8 cellular contexts compared by ENCODE assay signal in genomic region chr20:46400828-46401477, GRCh38. TPM values are rescaled to one million over a fixed set of nuclear protein-coding genes. Genes with fewer than 3 reads are reported as not detected.
DNase-seq lines count a peak whose midpoint lies in the region; ATAC-seq and TF ChIP-seq lines count a peak whose summit lies in the region.

No MANE protein-coding gene starts in this region.

- H3K9me3 Mint-ChIP-seq in activated T-cell treated with anti-CD3 and anti-CD28 coated beads, Interleukin-2, amount 50 U/mL, for 4 hours, result no peaks in the 10 kb centered on the region

- H3K36me3 ChIP-seq in left ventricle myocardium inferior (peaks cover 13% of the 10 kb centered on the region), stomach (peaks cover 4 to 22% (median 15%) of the 10 kb centered on the region in 4 donors)

- TF ChIP-seq EP300 in stomach (IDR thresholded peaks at IDR 0.05), result no peak

- peaks cover 93% of the 10 kb centered on the region for H3K4me1 ChIP-seq in left ventricle myocardium inferior
- peaks cover 69 to 90% (median 72%) of the 10 kb centered on the region in 4 donors for H3K4me1 ChIP-seq in stomach

- H3K27me3 ChIP-seq in left ventricle myocardium inferior (ENCODE audit: low read depth) (no peaks in the 10 kb centered on the region), stomach (no peaks in the 10 kb centered on the region)

- H3K9me3 ChIP-seq in left ventricle myocardium inferior (replicated peaks) (no peaks in the 10 kb centered on the region), stomach (no peaks in the 10 kb centered on the region)

- no peaks in the 10 kb centered on the region for H3K27me3 Mint-ChIP-seq in activated T-cell treated with anti-CD3 and anti-CD28 coated beads, Interleukin-2, amount 50 U/mL, for 4 hours (ENCODE audit: low read depth)

- H3K4me1 Mint-ChIP-seq in activated T-cell treated with anti-CD3 and anti-CD28 coated beads, Interleukin-2, amount 50 U/mL, for 4 hours (ENCODE audit: low read depth), result peaks cover 75% of the 10 kb centered on the region

- ATAC-seq in activated T-cell treated with anti-CD3 and anti-CD28 coated beads, Interleukin-2, amount 50 U/mL, for 4 hours, result peak; percentile 83 to 89

- DNase-seq in activated gamma-delta T cell treated with Interleukin-2 at 50 U/mL for 16 hours (peak; percentile 21), activated gamma-delta T cell (lab: John Stamatoyannopoulos, UW) (no peak), left ventricle myocardium inferior (no peak), stomach (no peak), NCI-H1105 (lab: John Stamatoyannopoulos, UW) (no peak), HT-29 (ENCODE audit: low spot score) (no peak), posterior vena cava (ENCODE audit: low spot score) (no peak)
- no peak for DNase-seq in activated T-cell treated with anti-CD3 and anti-CD28 coated beads, Interleukin-2, amount 50 U/mL, for 4 hours

- TF ChIP-seq CTCF in left ventricle myocardium inferior (IDR thresholded peaks at IDR 0.05; ENCODE audit: borderline replicate concordance) (no peak), stomach (IDR thresholded peaks at IDR 0.05) (no peak)

- peak overlapping the region; percentile 83 for H3K27ac ChIP-seq in left ventricle myocardium inferior (replicated peaks)
- H3K27ac ChIP-seq in stomach, result peak overlapping the region; percentile 60 to 87 (median 78)

- peaks cover 16% of the 10 kb centered on the region for H3K36me3 Mint-ChIP-seq in activated T-cell treated with anti-CD3 and anti-CD28 coated beads, Interleukin-2, amount 50 U/mL, for 4 hours (ENCODE audit: insufficient read depth)

- no peak for TF ChIP-seq POLR2A in stomach (IDR thresholded peaks at IDR 0.05)

- H3K4me3 Mint-ChIP-seq in activated T-cell treated with anti-CD3 and anti-CD28 coated beads, Interleukin-2, amount 50 U/mL, for 4 hours, result peak overlapping the region; percentile 66

- intact Hi-C loops in left ventricle myocardium inferior (cut with micrococcal nuclease), result no loop called here
- intact Hi-C loops in stomach (cut with DNase I; ENCODE audit: low total_unique reads), result no loop called here
- intact Hi-C loops in posterior vena cava (cut with DNase I), result no loop called here

- H3K4me3 ChIP-seq in left ventricle myocardium inferior (peak overlapping the region; percentile 44), stomach (peak overlapping the region in 2 of 4 donors; percentile 3 to 7)

- WGBS in stomach, 5 donors, result 4 to 19% (median 6%) methylated on average over 6 of the region's 6 CpGs

RNA-seq across cellular contexts. Expression of gene ELMO2, which starts 5.5 kb away (rescaled TPM):
- total RNA-seq in activated T-cell treated with anti-CD3 and anti-CD28 coated beads, Interleukin-2, amount 50 U/mL, for 4 hours, result 10 to 100 TPM; 31.6 to 46.4 (median 42.6) TPM
- total RNA-seq in left ventricle myocardium inferior (28.5 TPM), stomach (10 to 100 TPM in 4 of 5 donors, 1 to 10 TPM in 1; 9.9 to 37.7 (median 25.0) TPM), posterior vena cava (10 to 100 TPM; 43.6 to 48.9 TPM)
- polyA plus RNA-seq in stomach, result 10 to 100 TPM; 12.9 to 22.6 (median 18.0) TPM
- total RNA-seq in HT-29 (2014; rRNA removed; shearing (Covaris generic)), result 28.6 and 35.2 TPM in 2 replicates
